In the genomic region with DNA sequence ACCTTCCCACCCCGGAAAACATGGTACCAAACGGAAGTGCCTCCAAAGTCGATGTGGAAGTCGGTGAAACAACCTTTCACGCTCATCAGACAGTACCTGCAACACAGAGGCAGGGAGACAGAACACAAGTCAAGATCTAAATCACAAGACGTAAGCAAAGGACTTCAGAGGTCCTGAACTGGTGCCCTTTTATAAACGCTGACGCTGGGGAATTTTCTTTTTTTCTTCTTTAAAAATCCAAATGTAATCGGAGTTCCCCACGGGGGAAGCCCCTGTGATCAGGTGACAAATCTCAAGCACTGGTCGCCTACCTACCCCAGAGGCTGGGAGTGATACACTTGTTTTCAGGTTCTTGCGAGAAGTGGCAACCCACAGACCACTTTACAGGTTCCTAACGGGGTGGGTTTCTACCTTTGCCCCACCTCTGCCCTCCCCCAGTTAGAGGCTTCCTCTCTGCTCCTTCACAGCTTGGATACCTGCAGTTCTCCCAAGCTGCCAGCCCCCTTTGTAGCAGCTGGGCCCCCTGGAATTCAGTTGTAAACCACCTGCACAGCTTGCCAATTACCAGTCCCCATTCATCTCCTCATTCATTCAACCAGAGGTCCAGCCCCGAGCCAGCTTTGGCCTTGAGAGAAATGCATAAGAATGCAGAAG, we compare ENCODE assay signal across 9 cellular contexts. TPM values are rescaled to one million over a fixed set of nuclear protein-coding genes. Genes with fewer than 3 reads are reported as not detected.
A peak's percentile ranks its signal among the peaks of the same experiment; 100 is the strongest.
DNase-seq lines count a peak whose midpoint lies in the region; ATAC-seq and TF ChIP-seq lines count a peak whose summit lies in the region.
"Had no signal": no experiment of that assay in that cellular context is flagged by ENCODE, and none has a peak within 500 bp of the region (broad histone marks: within the 10 kb centered on the region; RNA-seq: fewer than 3 reads in every experiment).

No MANE protein-coding gene starts in this region.

- no peaks in the 10 kb centered on the region for H4K20me1 ChIP-seq in MM.1S (ENCODE audit: insufficient read depth, low read length)

- H3K36me3 Mint-ChIP-seq in activated T-cell treated with anti-CD3 and anti-CD28 coated beads, Interleukin-2, amount 50 U/mL, for 24 hours (ENCODE audit: low read depth): peaks cover 33% of the 10 kb centered on the region
- peaks cover 0 to 24% (median 0%) of the 10 kb centered on the region in 5 donors for H3K36me3 Mint-ChIP-seq in naive thymus-derived CD4-positive, alpha-beta T cell

- H3K9me3 ChIP-seq in MM.1S (replicated peaks; ENCODE audit: insufficient read depth, low read length) (no peaks in the 10 kb centered on the region), uterus (no peaks in the 10 kb centered on the region), BE2C (no peaks in the 10 kb centered on the region)
- H3K9me3 ChIP-seq in naive thymus-derived CD4-positive, alpha-beta T cell (ENCODE audit: control insufficient read depth in 2 of 3, low read length in 3 of 3): no peaks in the 10 kb centered on the region
- H3K9me3 ChIP-seq: colonic mucosa had no signal

- CTCF ChIA-PET in naive thymus-derived CD4-positive, alpha-beta T cell (lab: Charles Lee): interaction anchor here (0.7 kb wide), 1 partner anchor 22 kb away, joined by 3 read pairs; no protein-coding TSS in a partner anchor

- H3K27me3 ChIP-seq in MM.1S (replicated peaks; ENCODE audit: insufficient read depth, low read length) (no peaks in the 10 kb centered on the region), uterus (no peaks in the 10 kb centered on the region), BE2C (no peaks in the 10 kb centered on the region)
- H3K27me3 ChIP-seq in naive thymus-derived CD4-positive, alpha-beta T cell (ENCODE audit: control insufficient read depth in 2 of 2, insufficient read depth in 2 of 2, low read length in 2 of 2): no peaks in the 10 kb centered on the region
- H3K27me3 ChIP-seq: colonic mucosa had no signal

- peak; percentile 25 for DNase-seq in MM.1S
- peak; percentile 71 for DNase-seq in activated T-cell treated with anti-CD3 and anti-CD28 coated beads, Interleukin-2, amount 50 U/mL, for 24 hours
- peak; percentile 15 to 87 (median 30) for DNase-seq in naive thymus-derived CD4-positive, alpha-beta T cell
- DNase-seq in uterus: no peak
- no peak for DNase-seq in BE2C
- no peak for DNase-seq in LoVo (ENCODE audit: low spot score)
- no peak for DNase-seq in SW480 (ENCODE audit: low spot score)
- DNase-seq: colonic mucosa, NCI-H446 treated with DMSO at 0.1 percent for 48 hours had no signal

- H3K4me3 ChIP-seq in MM.1S (ENCODE audit: low read length): no peak overlapping the region
- H3K4me3 ChIP-seq in naive thymus-derived CD4-positive, alpha-beta T cell (ENCODE audit: low read length): no peak overlapping the region
- no peak overlapping the region for H3K4me3 ChIP-seq in uterus
- H3K4me3 ChIP-seq in BE2C (ENCODE audit: low read depth, low read length): no peak overlapping the region
- H3K4me3 ChIP-seq: colonic mucosa had no signal

- peak overlapping the region; percentile 85; the same call in 1 of the 2 replicates for H3K4me2 ChIP-seq in MM.1S (ENCODE audit: low read depth, low read length)

- H3K9ac ChIP-seq in MM.1S (ENCODE audit: low read length): no peak overlapping the region

- H3K4me3 Mint-ChIP-seq in activated T-cell treated with anti-CD3 and anti-CD28 coated beads, Interleukin-2, amount 50 U/mL, for 24 hours: peak overlapping the region; percentile 51
- peak overlapping the region in 8 of 10 donors; percentile 17 to 91 (median 60) for H3K4me3 Mint-ChIP-seq in naive thymus-derived CD4-positive, alpha-beta T cell

- peak overlapping the region; percentile 77 for H3K27ac Mint-ChIP-seq in activated T-cell treated with anti-CD3 and anti-CD28 coated beads, Interleukin-2, amount 50 U/mL, for 24 hours
- peak overlapping the region; percentile 60 to 94 (median 91) for H3K27ac Mint-ChIP-seq in naive thymus-derived CD4-positive, alpha-beta T cell

- no peak overlapping the region for H2AFZ ChIP-seq in MM.1S (ENCODE audit: low read length)

- TF ChIP-seq POLR2A in uterus (IDR thresholded peaks at IDR 0.05): no peak

- H3K36me3 ChIP-seq in MM.1S (replicated peaks; ENCODE audit: insufficient read depth, low read length) (no peaks in the 10 kb centered on the region), uterus (no peaks in the 10 kb centered on the region), BE2C (peaks cover 9% of the 10 kb centered on the region)
- peaks cover 0 to 18% (median 0%) of the 10 kb centered on the region in 3 experiments for H3K36me3 ChIP-seq in naive thymus-derived CD4-positive, alpha-beta T cell (ENCODE audit: control insufficient read depth in 2 of 3, insufficient read depth in 3 of 3, low read length in 3 of 3)
- H3K36me3 ChIP-seq: colonic mucosa had no signal

- peak overlapping the region; percentile 97; the same call in 1 of the 2 replicates for H3K27ac ChIP-seq in MM.1S (ENCODE audit: low read length)
- peak overlapping the region; percentile 74 for H3K27ac ChIP-seq in naive thymus-derived CD4-positive, alpha-beta T cell (ENCODE audit: low read depth, low read length)
- peak overlapping the region; percentile 90 to 91 for H3K27ac ChIP-seq in uterus
- H3K27ac ChIP-seq: colonic mucosa had no signal

- TF ChIP-seq CTCF in MM.1S (IDR thresholded peaks at IDR 0.05; ENCODE audit: low read length): no peak
- no peak for TF ChIP-seq CTCF in uterus (IDR thresholded peaks at IDR 0.05)
- TF ChIP-seq CTCF in BE2C (IDR thresholded peaks at IDR 0.05; ENCODE audit: low read depth, low read length): no peak

- peaks cover 65% of the 10 kb centered on the region for H3K4me1 Mint-ChIP-seq in activated T-cell treated with anti-CD3 and anti-CD28 coated beads, Interleukin-2, amount 50 U/mL, for 24 hours (ENCODE audit: low read depth)
- H3K4me1 Mint-ChIP-seq in naive thymus-derived CD4-positive, alpha-beta T cell: peaks cover 36 to 74% (median 55%) of the 10 kb centered on the region in 7 donors

- H3K9me2 ChIP-seq in MM.1S (replicated peaks; ENCODE audit: insufficient read depth, low read length): no peaks in the 10 kb centered on the region

- POLR2A ChIA-PET in naive thymus-derived CD4-positive, alpha-beta T cell (lab: Charles Lee): interaction anchor here (0.6 kb wide), 1 partner anchor 137 kb away, joined by 3 read pairs; no protein-coding TSS in a partner anchor

- peaks cover 11% of the 10 kb centered on the region; the same call in 1 of the 2 replicates for H3F3A ChIP-seq in MM.1S (ENCODE audit: insufficient read depth, low read length)

- ATAC-seq in naive thymus-derived CD4-positive, alpha-beta T cell: peak; percentile 70

- intact Hi-C loops in naive thymus-derived CD4-positive, alpha-beta T cell (cut with micrococcal nuclease): loop anchor here in 1 of 2 donors (5.0 kb wide), 2 partner anchors 93 to 258 kb away; a partner anchor contains a TSS
- intact Hi-C loops in uterus (cut with DNase I; ENCODE audit: low total_unique reads): no loop called here

- peaks cover 8% of the 10 kb centered on the region; the same call in 1 of the 2 replicates for H3K79me2 ChIP-seq in MM.1S (ENCODE audit: low read length)

- no peaks in the 10 kb centered on the region for H3K27me3 Mint-ChIP-seq in activated T-cell treated with anti-CD3 and anti-CD28 coated beads, Interleukin-2, amount 50 U/mL, for 24 hours
- peaks cover 0 to 4% (median 0%) of the 10 kb centered on the region in 5 donors for H3K27me3 Mint-ChIP-seq in naive thymus-derived CD4-positive, alpha-beta T cell

- H3K9me3 Mint-ChIP-seq in activated T-cell treated with anti-CD3 and anti-CD28 coated beads, Interleukin-2, amount 50 U/mL, for 24 hours: no peaks in the 10 kb centered on the region
- no peaks in the 10 kb centered on the region for H3K9me3 Mint-ChIP-seq in naive thymus-derived CD4-positive, alpha-beta T cell

- H3K4me1 ChIP-seq in MM.1S (ENCODE audit: low read length) (0 out of 2 replicates have a peak, but pooled peaks cover 6% of the 10 kb centered on the region), uterus (peaks cover 3 to 8% of the 10 kb centered on the region in 2 donors), BE2C (peaks cover 4% of the 10 kb centered on the region; the same call in 1 of the 2 replicates)
- peaks cover 39 to 56% of the 10 kb centered on the region in 2 donors for H3K4me1 ChIP-seq in naive thymus-derived CD4-positive, alpha-beta T cell (ENCODE audit: control insufficient read depth in 2 of 2, insufficient read depth in 2 of 2, low read length in 2 of 2)

RNA-seq across cellular contexts. Expression of a gene that starts 46.2 kb away (rescaled TPM):
- 10 to 100 TPM; 66.4 to 91.7 (median 80.7) TPM for total RNA-seq in naive thymus-derived CD4-positive, alpha-beta T cell
- 10 to 100 TPM; 12.6 to 22.5 TPM for polyA plus RNA-seq in naive thymus-derived CD4-positive, alpha-beta T cell
- total RNA-seq in uterus: 10 to 100 TPM in 3 of 4 donors, 1 to 10 TPM in 1; 6.1 to 78.0 (median 19.8) TPM
- polyA plus RNA-seq in BE2C (2012; ENCODE audit: insufficient read depth, insufficient read length, low read depth): 53.2 TPM

Comparison
In these comparisons a context has a peak if more than half of its experiments do, and no peak if none do; other contexts are left out.
1. DNase-seq: peak in MM.1S (single experiment), activated T-cell treated with anti-CD3 and anti-CD28 coated beads, Interleukin-2, amount 50 U/mL, for 24 hours (single experiment) and naive thymus-derived CD4-positive, alpha-beta T cell (9 of 9); none in uterus (0 of 2), BE2C (single experiment), LoVo (single experiment) and SW480 (single experiment).
2. Peak in every context shown above with its lines, with median percentiles within 50 percentile points of each other: H3K27ac ChIP-seq.